Comparison of ENCODE assay signal across 1 cellular context in the genomic region with DNA sequence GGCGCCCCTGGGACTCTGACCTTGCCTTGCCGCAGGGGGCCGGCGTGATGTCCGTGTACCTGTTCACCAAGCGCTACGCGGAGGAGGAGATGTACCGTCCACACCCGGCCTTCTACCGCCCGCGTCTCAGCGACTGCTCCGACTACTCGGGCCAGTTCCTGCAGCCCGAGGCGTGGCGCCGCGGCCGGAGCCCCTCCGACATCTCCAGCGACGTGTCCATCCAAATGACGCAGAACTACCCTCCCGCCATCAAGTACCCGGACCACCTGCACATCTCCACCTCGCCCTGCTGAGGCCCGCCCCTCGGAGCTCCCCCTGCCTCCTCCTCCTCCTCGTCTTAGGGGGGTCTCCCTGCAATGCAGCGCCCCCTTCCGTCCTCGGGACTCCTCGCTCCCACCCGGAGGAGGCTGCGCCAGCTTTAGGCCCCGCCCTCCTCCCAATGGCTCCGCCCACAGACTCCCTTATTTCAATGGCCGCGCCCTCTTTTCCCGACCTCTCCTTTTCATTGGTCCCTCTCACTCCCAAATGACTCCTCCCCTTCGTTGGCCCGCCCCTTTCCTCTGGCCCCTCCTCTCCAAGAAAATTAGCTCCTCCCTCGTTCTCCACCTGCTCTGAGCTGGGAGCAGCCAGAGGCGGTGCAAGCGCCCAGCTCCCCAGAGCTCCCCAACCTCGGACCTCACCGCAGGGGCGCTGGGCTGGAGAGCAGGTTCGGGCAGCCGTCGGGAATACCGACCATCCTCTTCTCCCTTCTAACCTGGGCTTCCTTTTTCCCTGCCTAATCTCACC.
A peak's percentile ranks its signal among the peaks of the same experiment; 100 is the strongest.
TF ChIP-seq lines count a peak whose summit lies in the region.

No MANE protein-coding gene starts in this region.

TF ChIP-seq in HEK293, 187 proteins besides CTCF, POLR2A, EP300 and RAD21 (continued from another document):
- peak; percentile 57 for TF ChIP-seq SP3 (tag by site-specific recombination; IDR thresholded peaks at IDR 0.05)
